8 cellular contexts compared by ENCODE assay signal in genomic region chr4:6873792-6874461, GRCh38. TPM values are rescaled to one million over a fixed set of nuclear protein-coding genes. Genes with fewer than 3 reads are reported as not detected.
DNase-seq lines count a peak whose midpoint lies in the region; ATAC-seq lines count a peak whose summit lies in the region.

No MANE protein-coding gene starts in this region.

- DNase-seq in NCI-H2029 (lab: John Stamatoyannopoulos, UW) (peak; percentile 41), NCI-H2029 treated with DMSO at 0.1 percent for 48 hours (lab: John Stamatoyannopoulos, UW) (no peak), SJSA1 (ENCODE audit: low read depth in 1 of 2, low spot score in 2 of 2) (peak; percentile 12 to 57), Right ventricle myocardium superior (peak; percentile 88), pulmonary artery endothelial cell (ENCODE audit: low read depth, low spot score) (peak; percentile 30), aorta (peak; percentile 82 to 90)
- peak; percentile 91 for DNase-seq in activated naive CD4-positive, alpha-beta T cell treated with anti-CD3 and anti-CD28 coated beads for 36 hours

- peaks cover 7% of the 10 kb centered on the region for H3K36me3 Mint-ChIP-seq in activated naive CD4-positive, alpha-beta T cell treated with anti-CD3 and anti-CD28 coated beads for 36 hours (ENCODE audit: low read depth)

- ATAC-seq in HG03280 (IDR thresholded peaks at IDR 0.05; ENCODE audit: unreplicated experiment) (peak; percentile 65), Right ventricle myocardium superior (ENCODE audit: poor library complexity) (peak; percentile 65), aorta (ENCODE audit: low FRiP score) (peak; percentile 77)

- CTCF ChIA-PET in activated naive CD4-positive, alpha-beta T cell treated with anti-CD3 and anti-CD28 coated beads for 36 hours (lab: Charles Lee) = interaction anchor here (0.5 to 5.2 kb wide), 50 partner anchors 8 to 273 kb away, joined by 3 to 179 read pairs (median 5); partner anchors contain the start of gene BLOC1S4

- H3K27me3 Mint-ChIP-seq in activated naive CD4-positive, alpha-beta T cell treated with anti-CD3 and anti-CD28 coated beads for 36 hours (ENCODE audit: low read depth) = no peaks in the 10 kb centered on the region

- H3K9me3 Mint-ChIP-seq in activated naive CD4-positive, alpha-beta T cell treated with anti-CD3 and anti-CD28 coated beads for 36 hours = no peaks in the 10 kb centered on the region

- H3K36me3 ChIP-seq in SJSA1 = peaks cover 47% of the 10 kb centered on the region
- H3K36me3 ChIP-seq in aorta (ENCODE audit: control insufficient read depth in 1 of 2, insufficient read depth in 2 of 2, low read length in 1 of 2) = peaks cover 0 to 15% of the 10 kb centered on the region in 2 donors

- H3K4me3 Mint-ChIP-seq in activated naive CD4-positive, alpha-beta T cell treated with anti-CD3 and anti-CD28 coated beads for 36 hours = no peak overlapping the region

- H3K27ac Mint-ChIP-seq in activated naive CD4-positive, alpha-beta T cell treated with anti-CD3 and anti-CD28 coated beads for 36 hours = no peak overlapping the region

- H3K27me3 ChIP-seq in SJSA1 (replicated peaks) (no peaks in the 10 kb centered on the region), aorta (ENCODE audit: control insufficient read depth in 1 of 2, insufficient read depth in 2 of 2, low read length in 1 of 2) (no peaks in the 10 kb centered on the region)

- intact Hi-C loops in activated naive CD4-positive, alpha-beta T cell treated with anti-CD3 and anti-CD28 coated beads for 36 hours (cut with micrococcal nuclease) = loop anchor here (1.0 to 10.0 kb wide), 5 partner anchors 91 to 299 kb away; partner anchors contain the start of gene MAN2B2
- intact Hi-C loops in Right ventricle myocardium superior (cut with DNase I) (loop anchor here (2.0 to 5.0 kb wide), 2 partner anchors 97 to 153 kb away; no protein-coding TSS in a partner anchor), aorta (cut with DNase I) (loop anchor here (1.0 to 5.0 kb wide), 3 partner anchors 92 to 154 kb away; partner anchors contain the start of gene KIAA0232 (in 1 of the 2))

- H3K9me3 ChIP-seq in SJSA1 (replicated peaks) (no peaks in the 10 kb centered on the region), aorta (ENCODE audit: control insufficient read depth, low read length) (no peaks in the 10 kb centered on the region)

- H3K4me3 ChIP-seq in SJSA1 = no peak overlapping the region
- H3K4me3 ChIP-seq in aorta (ENCODE audit: low read length in 2 of 2) = no peak overlapping the region

- H3K27ac ChIP-seq in SJSA1 (no peak overlapping the region), aorta (ENCODE audit: low read depth in 1 of 2, low read length in 2 of 2) (no peak overlapping the region)

- peaks cover 2% of the 10 kb centered on the region for H3K4me1 Mint-ChIP-seq in activated naive CD4-positive, alpha-beta T cell treated with anti-CD3 and anti-CD28 coated beads for 36 hours (ENCODE audit: low read depth)

- H3K4me1 ChIP-seq in SJSA1 (replicated peaks) (no peaks in the 10 kb centered on the region), aorta (ENCODE audit: control insufficient read depth in 1 of 2, insufficient read depth in 2 of 2, low read length in 2 of 2) (no peaks in the 10 kb centered on the region)

- 34 to 36% methylated on average over 3 of the region's 3 CpGs for WGBS in aorta, 2 donors

RNA-seq across cellular contexts. Expression of gene TBC1D14, which starts 35.7 kb away (rescaled TPM):
- total RNA-seq in SJSA1 (2014; rRNA removed; shearing (Covaris generic)) = 16.7 and 22.1 TPM in 2 replicates
- total RNA-seq in activated naive CD4-positive, alpha-beta T cell treated with anti-CD3 and anti-CD28 coated beads for 36 hours = 10 to 100 TPM; 23.6 to 24.6 TPM
- total RNA-seq in Right ventricle myocardium superior (33.1 TPM), pulmonary artery endothelial cell (33.6 and 36.7 TPM in 2 replicates), aorta (10 to 100 TPM; 33.8 to 59.7 TPM)
- polyA plus RNA-seq in aorta = 10 to 100 TPM; 12.9 to 17.9 TPM
